Comparison of ENCODE assay signal across 16 cellular contexts in the genomic region with DNA sequence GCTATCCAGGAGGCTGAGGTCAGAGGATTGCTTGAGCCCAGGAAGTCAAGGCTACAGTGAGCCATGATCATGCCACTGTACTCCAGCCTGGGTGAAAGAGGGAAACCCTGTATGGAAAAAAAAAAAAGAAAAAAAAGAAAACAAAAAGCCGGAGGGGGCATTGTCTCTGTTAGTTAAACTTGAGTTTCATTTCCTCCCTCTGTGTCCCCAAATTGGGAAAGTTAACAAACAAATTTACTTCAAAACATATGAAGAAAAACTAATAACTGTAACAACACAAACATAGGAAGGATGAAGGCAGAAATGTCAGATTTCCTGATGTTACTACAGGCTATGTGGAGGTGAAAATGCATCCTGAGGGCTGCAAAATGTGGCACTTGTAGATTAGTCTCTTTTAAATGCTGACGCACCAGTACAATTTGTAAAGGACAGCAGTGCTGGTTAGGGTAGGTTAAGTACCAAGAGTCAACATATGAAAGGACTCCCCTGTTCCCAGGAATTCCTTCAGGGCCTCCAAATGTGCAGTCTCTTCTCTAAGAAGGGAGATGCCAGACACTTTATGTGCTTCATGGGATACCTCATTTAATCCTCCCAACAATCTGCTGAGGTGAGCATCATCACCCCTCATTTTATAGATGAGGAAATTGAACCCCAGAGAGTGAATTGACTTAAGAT.
"Had no signal": no experiment of that assay in that cellular context is flagged by ENCODE, and none has a peak within 500 bp of the region (broad histone marks: within the 10 kb centered on the region; RNA-seq: fewer than 3 reads in every experiment).

No MANE protein-coding gene starts in this region.

- H3K27ac ChIP-seq: neural progenitor cell, tibial artery, uterus had no signal

- H3K9me3 ChIP-seq: tibial artery, uterus had no signal

- H3K4me1 ChIP-seq: neural progenitor cell, tibial artery, uterus had no signal

- H3K36me3 ChIP-seq: uterus had no signal

- H3K4me1 Mint-ChIP-seq: immature natural killer cell, neural progenitor cell had no signal

- H3K27me3 ChIP-seq: neural progenitor cell, tibial artery, uterus had no signal

- H3K9me3 Mint-ChIP-seq: activated naive CD4-positive, alpha-beta T cell treated with anti-CD3 and anti-CD28 coated beads, Interleukin-2, amount 50 U/mL, for 72 hours; immature natural killer cell; neural progenitor cell had no signal

- ATAC-seq: activated naive CD4-positive, alpha-beta T cell treated with anti-CD3 and anti-CD28 coated beads, Interleukin-2, amount 50 U/mL, for 72 hours; esophagus mucosa; sciatic nerve had no signal

- H3K4me3 Mint-ChIP-seq: immature natural killer cell, neural progenitor cell had no signal

- DNase-seq: activated CD4-positive, alpha-beta T cell treated with anti-CD3 and anti-CD28 coated beads for 1 hour; activated CD4-positive, alpha-beta T cell treated with anti-CD3 and anti-CD28 coated beads, Interleukin-2, amount 50 U/mL, for 48 hours; activated CD8-positive, alpha-beta memory T cell treated with anti-CD3 and anti-CD28 coated beads, Interleukin-2, amount 50 U/mL, for 4 hours; activated gamma-delta T cell; activated T-cell treated with anti-CD3 and anti-CD28 coated beads, Interleukin-2, amount 50 U/mL, for 48 hours; immature natural killer cell; midbrain; stimulated activated CD4-positive, alpha-beta T cell treated with anti-CD3 and anti-CD28 coated beads, Interleukin-1b, Interleukin-23, amount 100 ng/mL, for 48 hours; T-helper 1 cell; T1000; uterus had no signal

- H3K36me3 Mint-ChIP-seq: activated naive CD4-positive, alpha-beta T cell treated with anti-CD3 and anti-CD28 coated beads, Interleukin-2, amount 50 U/mL, for 72 hours had no signal

- H3K9ac ChIP-seq: neural progenitor cell had no signal

- H3K4me3 ChIP-seq: neural progenitor cell, tibial artery, uterus had no signal

- H3K27ac Mint-ChIP-seq: immature natural killer cell, neural progenitor cell had no signal
